In the genomic region with DNA sequence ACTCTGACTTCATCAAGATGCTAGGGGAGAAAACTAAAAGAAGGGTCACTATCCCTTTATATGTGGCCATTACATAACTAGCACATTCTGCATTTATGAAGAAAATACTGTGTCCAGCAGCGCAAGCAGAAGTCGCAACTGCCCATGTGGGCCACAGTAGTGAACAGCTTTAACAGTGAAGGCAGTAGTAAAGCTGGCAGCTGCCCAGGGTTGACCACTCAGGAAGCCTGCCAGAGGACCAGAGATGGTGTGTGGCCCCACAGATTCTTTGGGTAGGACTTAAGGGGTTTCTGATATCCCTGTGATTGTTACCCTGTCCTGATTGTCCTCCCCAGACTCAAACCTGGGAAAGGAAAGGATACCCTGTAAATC, we compare ENCODE assay signal across 1 cellular context.
TF ChIP-seq lines count a peak whose summit lies in the region.

No MANE protein-coding gene starts in this region.

TF ChIP-seq in GM12878, 131 proteins besides CTCF, POLR2A, EP300 and RAD21 (continued from another document):
- no peak for TF ChIP-seq CBX5 (IDR thresholded peaks at IDR 0.05; ENCODE audit: low read depth)
- no peak for TF ChIP-seq HDAC6 (IDR thresholded peaks at IDR 0.05; ENCODE audit: unreplicated experiment)
- no peak for TF ChIP-seq ZNF687 (IDR thresholded peaks at IDR 0.05)
- TF ChIP-seq DPF2 (IDR thresholded peaks at IDR 0.05): no peak
- TF ChIP-seq NFIC (IDR thresholded peaks at IDR 0.05; ENCODE audit: low read depth, low read length): no peak
- TF ChIP-seq MTA2 (IDR thresholded peaks at IDR 0.05; ENCODE audit: low read depth): no peak
TF ChIP-seq in GM12878: peak in this region for 0.
